In genomic region chr13:50187352-50188029, GRCh38 we compare ENCODE assay signal across 1 cellular context.
TF ChIP-seq lines count a peak whose summit lies in the region.

No MANE protein-coding gene starts in this region.

TF ChIP-seq in HepG2, 621 proteins besides CTCF, POLR2A, EP300 and RAD21 (continued from another document):
- TF ChIP-seq KMT2A (CRISPR knock-in tag; IDR thresholded peaks at IDR 0.05) (peak; percentile 49; the same call in 1 of the 2 replicates), MED1 (CRISPR knock-in tag; IDR thresholded peaks at IDR 0.05) (peak; percentile 90), REL (CRISPR knock-in tag; conservative IDR thresholded peaks at IDR 0.05) (no peak), HMG20A (CRISPR knock-in tag; IDR thresholded peaks at IDR 0.05; ENCODE audit: borderline replicate concordance) (peak; percentile 89), ZBTB39 (CRISPR knock-in tag; IDR thresholded peaks at IDR 0.05) (no peak), ZNF740 (CRISPR knock-in tag; IDR thresholded peaks at IDR 0.05) (no peak), ZNF83 (CRISPR knock-in tag; IDR thresholded peaks at IDR 0.05; ENCODE audit: borderline replicate concordance) (no peak), YEATS2 (CRISPR knock-in tag; IDR thresholded peaks at IDR 0.05; ENCODE audit: borderline replicate concordance) (no peak; the same call in 1 of the 2 replicates), TFAP4 (IDR thresholded peaks at IDR 0.05; ENCODE audit: borderline replicate concordance, low read depth) (peak; percentile 29; the same call in 1 of the 2 replicates), DPF2 (CRISPR knock-in tag; IDR thresholded peaks at IDR 0.05; ENCODE audit: borderline replicate concordance, low read depth) (peak; percentile 73; the same call in 1 of the 2 replicates), CBX1 (IDR thresholded peaks at IDR 0.05; ENCODE audit: low read depth) (peak; percentile 48), BCL6 (CRISPR knock-in tag; IDR thresholded peaks at IDR 0.05) (peak; percentile 91), ZSCAN12 (CRISPR knock-in tag; IDR thresholded peaks at IDR 0.05) (no peak), SIX4 (CRISPR knock-in tag; IDR thresholded peaks at IDR 0.05) (peak; percentile 73), CREM (IDR thresholded peaks at IDR 0.05) (peak; percentile 90), CREM (CRISPR knock-in tag; IDR thresholded peaks at IDR 0.05) (no peak), ZNF691 (CRISPR knock-in tag; IDR thresholded peaks at IDR 0.05; ENCODE audit: borderline replicate concordance, low read depth) (no peak), ZNF7 (CRISPR knock-in tag; IDR thresholded peaks at IDR 0.05) (no peak), ZNF296 (CRISPR knock-in tag; conservative IDR thresholded peaks at IDR 0.05) (no peak), ZNF841 (CRISPR knock-in tag; IDR thresholded peaks at IDR 0.05; ENCODE audit: borderline replicate concordance) (no peak), ZNF30 (CRISPR knock-in tag; IDR thresholded peaks at IDR 0.05) (no peak), ZNF280B (CRISPR knock-in tag; IDR thresholded peaks at IDR 0.05; ENCODE audit: borderline replicate concordance) (no peak), THYN1 (CRISPR knock-in tag; IDR thresholded peaks at IDR 0.05; ENCODE audit: borderline replicate concordance, low read depth) (no peak), ZNF343 (CRISPR knock-in tag; IDR thresholded peaks at IDR 0.05) (no peak), NFE2L2 (IDR thresholded peaks at IDR 0.05; ENCODE audit: low read length) (no peak), ZNF713 (CRISPR knock-in tag; IDR thresholded peaks at IDR 0.05) (no peak), ISL2 (CRISPR knock-in tag; IDR thresholded peaks at IDR 0.05) (peak; percentile 90), ZNF564 (CRISPR knock-in tag; IDR thresholded peaks at IDR 0.05) (no peak), HDAC1 (CRISPR knock-in tag; IDR thresholded peaks at IDR 0.05) (peak; percentile 63; the same call in 1 of the 2 replicates), ZNF674 (CRISPR knock-in tag; IDR thresholded peaks at IDR 0.05; ENCODE audit: low read depth) (no peak), SATB2 (CRISPR knock-in tag; IDR thresholded peaks at IDR 0.05) (no peak), ZNF512 (CRISPR knock-in tag; IDR thresholded peaks at IDR 0.05) (no peak), KAT8 (CRISPR knock-in tag; IDR thresholded peaks at IDR 0.05) (peak; percentile 54; the same call in 1 of the 2 replicates), YY1 (IDR thresholded peaks at IDR 0.05; ENCODE audit: insufficient read depth, insufficient replicate concordance, low read depth, low read length) (no peak), MYC (CRISPR knock-in tag; IDR thresholded peaks at IDR 0.05; ENCODE audit: borderline replicate concordance) (no peak), RARG (CRISPR knock-in tag; IDR thresholded peaks at IDR 0.05; ENCODE audit: low read depth) (no peak), MBD4 (IDR thresholded peaks at IDR 0.05; ENCODE audit: borderline replicate concordance, low read length) (no peak), HMGXB4 (CRISPR knock-in tag; IDR thresholded peaks at IDR 0.05; ENCODE audit: borderline replicate concordance in 1 of 2, low read depth in 1 of 2) (no peak), ZUFSP (CRISPR knock-in tag; IDR thresholded peaks at IDR 0.05; ENCODE audit: borderline replicate concordance) (no peak), CSRNP2 (CRISPR knock-in tag; conservative IDR thresholded peaks at IDR 0.05; ENCODE audit: low read depth) (no peak), GABPB1 (CRISPR knock-in tag; IDR thresholded peaks at IDR 0.05) (peak; percentile 34), ZNF160 (CRISPR knock-in tag; IDR thresholded peaks at IDR 0.05) (no peak), ZNF652 (CRISPR knock-in tag; IDR thresholded peaks at IDR 0.05; ENCODE audit: borderline replicate concordance, low read depth) (0 out of 2 replicates have a peak, but pooled peaks have one; percentile 8), FOXP1 (IDR thresholded peaks at IDR 0.05) (0 out of 2 replicates have a peak, but pooled peaks have one; percentile 13), FOXP1 (CRISPR knock-in tag; IDR thresholded peaks at IDR 0.05) (peak; percentile 83; the same call in 1 of the 2 replicates), ISX (CRISPR knock-in tag; conservative IDR thresholded peaks at IDR 0.05) (no peak), ZNF276 (CRISPR knock-in tag; IDR thresholded peaks at IDR 0.05; ENCODE audit: low read depth) (no peak), SMARCC2 (IDR thresholded peaks at IDR 0.05) (no peak), ZNF414 (CRISPR knock-in tag; IDR thresholded peaks at IDR 0.05) (no peak)
TF ChIP-seq in HepG2: peak in this region for 145.
